ENCODE assay signal across 10 cellular contexts in genomic region chr18:58800582-58800981, GRCh38.
DNase-seq lines count a peak whose midpoint lies in the region; ATAC-seq, FAIRE-seq and TF ChIP-seq lines count a peak whose summit lies in the region.
"Had no signal": no experiment of that assay in that cellular context is flagged by ENCODE, and none has a peak within 500 bp of the region (broad histone marks: within the 10 kb centered on the region; RNA-seq: fewer than 3 reads in every experiment).

No MANE protein-coding gene starts in this region.

- peak overlapping the region; percentile 6; the same call in 1 of the 2 replicates for H3K9ac ChIP-seq in OCI-LY3 (ENCODE audit: low read length)

- H3K9me3 ChIP-seq in OCI-LY3 (ENCODE audit: insufficient read depth, low read length) (peaks cover 3% of the 10 kb centered on the region), pancreas (no peaks in the 10 kb centered on the region), lower lobe of right lung (no peaks in the 10 kb centered on the region)

- 72 to 82% methylated on average over 4 of the region's 4 CpGs for WGBS in pancreas, 2 donors

- no peak overlapping the region for H3K27ac Mint-ChIP-seq in activated T-cell treated with anti-CD3 and anti-CD28 coated beads, Interleukin-2, amount 50 U/mL, for 24 hours

- no peaks in the 10 kb centered on the region for H4K20me1 ChIP-seq in OCI-LY3 (ENCODE audit: insufficient read depth, low read length)

- TF ChIP-seq CTCF in GM12865 (IDR thresholded peaks at IDR 0.05; ENCODE audit: insufficient read depth, low read depth, low read length, missing control alignments) (no peak), OCI-LY3 (IDR thresholded peaks at IDR 0.05; ENCODE audit: low read depth, low read length) (no peak), pancreas (IDR thresholded peaks at IDR 0.05) (no peak), lower lobe of right lung (IDR thresholded peaks at IDR 0.05) (no peak)

- intact Hi-C loops in pancreas (cut with DNase I) (no loop called here), lower lobe of right lung (cut with DNase I) (no loop called here)

- no peaks in the 10 kb centered on the region for H3K9me3 Mint-ChIP-seq in activated T-cell treated with anti-CD3 and anti-CD28 coated beads, Interleukin-2, amount 50 U/mL, for 24 hours

- H3K4me1 Mint-ChIP-seq in activated T-cell treated with anti-CD3 and anti-CD28 coated beads, Interleukin-2, amount 50 U/mL, for 24 hours (ENCODE audit: low read depth): no peaks in the 10 kb centered on the region

- H2AFZ ChIP-seq in OCI-LY3 (ENCODE audit: low read depth, low read length): peak overlapping the region; percentile 67

- H3K4me1 ChIP-seq in OCI-LY3 (ENCODE audit: low read length): peaks cover 12% of the 10 kb centered on the region
- no peaks in the 10 kb centered on the region for H3K4me1 ChIP-seq in pancreas
- no peaks in the 10 kb centered on the region for H3K4me1 ChIP-seq in lower lobe of right lung

- FAIRE-seq in pancreas (lab: Jason Lieb, UNC): no peak

- H3K4me2 ChIP-seq in OCI-LY3 (ENCODE audit: low read length): peak overlapping the region; percentile 45

- H3K4me3 ChIP-seq in GM12865 (ENCODE audit: low read depth, low read length) (no peak overlapping the region), OCI-LY3 (ENCODE audit: low read length) (no peak overlapping the region), pancreas (no peak overlapping the region), lower lobe of right lung (no peak overlapping the region)

- no peaks in the 10 kb centered on the region for H3K36me3 Mint-ChIP-seq in activated T-cell treated with anti-CD3 and anti-CD28 coated beads, Interleukin-2, amount 50 U/mL, for 24 hours (ENCODE audit: low read depth)

- peak; percentile 65 for DNase-seq in GM12865 (ENCODE audit: low read depth)
- no peak for DNase-seq in mucosa of gallbladder (ENCODE audit: low spot score)
- DNase-seq in pancreas: no peak
- DNase-seq in lower lobe of right lung: no peak
- no peak for DNase-seq in activated T-cell treated with anti-CD3 and anti-CD28 coated beads, Interleukin-2, amount 50 U/mL, for 24 hours
- DNase-seq: NCI-H187, retina had no signal

- H3K27ac ChIP-seq in OCI-LY3 (ENCODE audit: low read length): peak overlapping the region; percentile 40
- H3K27ac ChIP-seq in pancreas: no peak overlapping the region
- H3K27ac ChIP-seq in lower lobe of right lung: no peak overlapping the region

- H3K27me3 ChIP-seq in OCI-LY3 (ENCODE audit: low read depth, low read length) (no peaks in the 10 kb centered on the region), pancreas (no peaks in the 10 kb centered on the region), lower lobe of right lung (ENCODE audit: low read depth) (no peaks in the 10 kb centered on the region)

- peaks cover 3% of the 10 kb centered on the region for H3K36me3 ChIP-seq in OCI-LY3 (replicated peaks; ENCODE audit: low read depth, low read length)
- H3K36me3 ChIP-seq in pancreas: no peaks in the 10 kb centered on the region
- no peaks in the 10 kb centered on the region for H3K36me3 ChIP-seq in lower lobe of right lung

- no peak overlapping the region for H3K4me3 Mint-ChIP-seq in activated T-cell treated with anti-CD3 and anti-CD28 coated beads, Interleukin-2, amount 50 U/mL, for 24 hours

- H3K79me2 ChIP-seq in OCI-LY3 (ENCODE audit: low read length): no peaks in the 10 kb centered on the region

- peaks cover 14% of the 10 kb centered on the region for H3K27me3 Mint-ChIP-seq in activated T-cell treated with anti-CD3 and anti-CD28 coated beads, Interleukin-2, amount 50 U/mL, for 24 hours

- ATAC-seq in GM19463 (IDR thresholded peaks at IDR 0.05; ENCODE audit: unreplicated experiment): peak; percentile 92
- ATAC-seq in HG02981 (IDR thresholded peaks at IDR 0.05; ENCODE audit: unreplicated experiment): peak; percentile 48
- ATAC-seq in pancreas: no peak
- no peak for ATAC-seq in lower lobe of right lung

Comparison
In these comparisons a context has a peak if more than half of its experiments do, and no peak if none do; other contexts are left out.
1. ATAC-seq: peak in GM19463 (single experiment) and HG02981 (single experiment); none in pancreas (0 of 4) and lower lobe of right lung (0 of 2).